In genomic region chr16:62620259-62620658, GRCh38 we compare ENCODE assay signal across 22 cellular contexts.
A peak's percentile ranks its signal among the peaks of the same experiment; 100 is the strongest.
DNase-seq lines count a peak whose midpoint lies in the region; ATAC-seq lines count a peak whose summit lies in the region.
"Had no signal": no experiment of that assay in that cellular context is flagged by ENCODE, and none has a peak within 500 bp of the region (broad histone marks: within the 10 kb centered on the region; RNA-seq: fewer than 3 reads in every experiment).

No MANE protein-coding gene starts in this region.

- DNase-seq in GM23248 = peak; percentile 20
- DNase-seq in astrocyte of the hippocampus (ENCODE audit: low read depth, low spot score) = peak; percentile 2
- no peak for DNase-seq in NCI-H82 (lab: John Stamatoyannopoulos, UW)
- DNase-seq: 8988T; ACHN; BE2C; C1 segment of cervical spinal cord; CD4-positive, alpha-beta memory T cell; CD4-positive, CD25-positive, alpha-beta regulatory T cell; CD8-positive, alpha-beta memory T cell; COR-L47; DMS 273 treated with DMSO at 0.1 percent for 48 hours; DMS153; DMS53; DMS79; DND-41; EL; GDM1 had no signal

- H3K79me2 ChIP-seq in GM23248 (ENCODE audit: insufficient read depth) = no peaks in the 10 kb centered on the region

- in situ Hi-C loops in GM23248 (cut with MboI) = no loop called here

- H3K4me2 ChIP-seq in GM23248 (ENCODE audit: unreplicated experiment) = no peak overlapping the region
- H3K4me2 ChIP-seq: BLaER1 had no signal

- no peaks in the 10 kb centered on the region for H3K36me3 ChIP-seq in GM23248 (ENCODE audit: low read depth)
- no peaks in the 10 kb centered on the region for H3K36me3 ChIP-seq in neuron (ENCODE audit: insufficient read depth, low read length)
- H3K36me3 ChIP-seq: BE2C, BLaER1 had no signal

- no peaks in the 10 kb centered on the region for H3F3A ChIP-seq in GM23248 (ENCODE audit: insufficient read depth)

- H3K27me3 ChIP-seq in GM23248 (replicated peaks; ENCODE audit: insufficient read depth) (no peaks in the 10 kb centered on the region), neuron (ENCODE audit: insufficient read depth, low read length) (no peaks in the 10 kb centered on the region)
- H3K27me3 ChIP-seq: BE2C, BLaER1 had no signal

- H3K4me1 ChIP-seq in GM23248 (ENCODE audit: insufficient read depth) (0 out of 2 replicates have a peak, but pooled peaks cover 8% of the 10 kb centered on the region), neuron (ENCODE audit: insufficient read depth, low read length) (peaks cover 9% of the 10 kb centered on the region)
- H3K4me1 ChIP-seq: BE2C, BLaER1 had no signal

- H3K9me3 ChIP-seq in GM23248 (ENCODE audit: low read depth) (no peaks in the 10 kb centered on the region), neuron (ENCODE audit: low read length) (no peaks in the 10 kb centered on the region)
- H3K9me3 ChIP-seq: BE2C, BLaER1 had no signal

- H3K27ac ChIP-seq in GM23248 = no peak overlapping the region
- H3K27ac ChIP-seq: BLaER1 had no signal

- no peak overlapping the region for H3K9ac ChIP-seq in GM23248
- H3K9ac ChIP-seq: BLaER1 had no signal

- H2AFZ ChIP-seq in GM23248 = no peak overlapping the region
- H2AFZ ChIP-seq in neuron (ENCODE audit: low read depth, low read length) = peak overlapping the region; percentile 55

- H4K20me1 ChIP-seq in GM23248 (ENCODE audit: insufficient read depth) = no peaks in the 10 kb centered on the region
- H4K20me1 ChIP-seq: BLaER1 had no signal

- H3K4me3 ChIP-seq in GM23248 (no peak overlapping the region), neuron (ENCODE audit: low read length) (no peak overlapping the region)
- H3K4me3 ChIP-seq: BLaER1, GM12878 had no signal

- ATAC-seq in GM21576 (IDR thresholded peaks at IDR 0.05; ENCODE audit: unreplicated experiment) = no peak
- ATAC-seq: GM12878 had no signal

- H3K9me2 ChIP-seq in GM23248 (ENCODE audit: insufficient read depth) = no peaks in the 10 kb centered on the region
